Comparison of ENCODE assay signal across 8 cellular contexts in the genomic region with DNA sequence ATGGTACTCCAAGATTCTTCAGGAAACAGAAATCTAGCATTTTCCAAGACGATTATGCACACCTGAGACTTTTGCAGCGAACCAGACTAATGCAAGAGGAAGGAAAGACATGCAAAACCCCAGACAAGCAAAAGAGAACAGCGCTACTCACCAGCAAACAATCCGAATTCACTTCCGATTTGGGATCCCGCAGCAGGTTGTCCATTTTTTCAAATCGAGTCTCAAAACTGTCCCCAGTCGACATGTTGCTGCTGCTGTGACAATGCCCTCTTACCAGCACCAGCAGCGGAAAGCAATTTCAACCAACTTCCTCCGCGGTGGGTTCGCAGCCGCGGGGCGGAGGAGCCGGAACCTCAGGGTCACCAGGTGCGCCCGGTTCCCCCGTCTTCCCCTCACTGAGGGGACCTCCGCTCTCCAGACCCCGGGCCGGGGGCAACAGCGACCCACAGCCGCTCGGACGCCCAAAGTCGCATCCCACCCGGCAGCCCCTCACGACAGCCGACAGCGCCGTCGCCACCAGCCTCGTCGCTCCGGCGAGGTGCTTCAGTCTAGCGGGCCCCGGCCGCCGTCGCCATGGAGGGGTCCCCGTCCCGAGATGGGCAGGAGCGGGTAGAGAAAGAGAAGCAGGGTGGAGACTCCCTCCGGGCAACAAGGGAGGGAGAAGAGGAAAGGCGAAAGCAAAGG. TPM values are rescaled to one million over a fixed set of nuclear protein-coding genes. Genes with fewer than 3 reads are reported as not detected.
DNase-seq lines count a peak whose midpoint lies in the region; ATAC-seq, FAIRE-seq and TF ChIP-seq lines count a peak whose summit lies in the region.

No MANE protein-coding gene starts in this region.

- H3K36me3 ChIP-seq in HUES6 (ENCODE audit: control insufficient read depth, insufficient read depth, low read length): no peaks in the 10 kb centered on the region
- no peaks in the 10 kb centered on the region for H3K36me3 ChIP-seq in astrocyte (ENCODE audit: insufficient read depth, low read length)
- no peaks in the 10 kb centered on the region for H3K36me3 ChIP-seq in skeletal muscle tissue (ENCODE audit: control insufficient read depth in 3 of 3, insufficient read depth in 3 of 3, low read length in 3 of 3)

- H3K9me3 ChIP-seq in HUES6 (ENCODE audit: control insufficient read depth, insufficient read depth, low read depth, low read length) (no peaks in the 10 kb centered on the region), astrocyte (ENCODE audit: insufficient read depth, low read depth, low read length) (no peaks in the 10 kb centered on the region), skeletal muscle tissue (ENCODE audit: control insufficient read depth in 3 of 3, low read length in 3 of 3) (no peaks in the 10 kb centered on the region)

- BruUV-seq in Calu3 (replicated peaks; lab: Mats Ljungman, UMichigan): no TSS peak

- H3K4me1 ChIP-seq in HUES6 (ENCODE audit: control insufficient read depth, insufficient read depth, low read length) (peaks cover 9% of the 10 kb centered on the region), astrocyte (ENCODE audit: insufficient read depth, low read length) (peaks cover 10% of the 10 kb centered on the region), skeletal muscle tissue (ENCODE audit: control insufficient read depth in 3 of 3, insufficient read depth in 3 of 3, low read length in 3 of 3) (peaks cover 12 to 27% (median 13%) of the 10 kb centered on the region in 3 donors)

- H3K79me2 ChIP-seq in astrocyte (ENCODE audit: insufficient read depth, low read length): peaks cover 57% of the 10 kb centered on the region

- no peak overlapping the region for H3K4me3 Mint-ChIP-seq in Calu3 (ENCODE audit: low read depth, unreplicated experiment)
- H3K4me3 Mint-ChIP-seq in T-helper 2 cell treated with Interferon-gamma antibody and Interleukin-4, amounts not matched to agents 5 μg/mL and 100 μg/mL, for 36 hours: no peak overlapping the region
- no peak overlapping the region for H3K4me3 Mint-ChIP-seq in astrocyte (ENCODE audit: unreplicated experiment)

- TF ChIP-seq CTCF in Calu3 (IDR thresholded peaks at IDR 0.05; ENCODE audit: unreplicated experiment) (no peak), astrocyte (IDR thresholded peaks at IDR 0.05; ENCODE audit: insufficient read depth, low read depth, low read length) (no peak)

- FAIRE-seq in astrocyte (lab: Jason Lieb, UNC): no peak

- H3K4me2 ChIP-seq in astrocyte (ENCODE audit: low read length): peak overlapping the region; percentile 90

- H4K20me1 ChIP-seq in astrocyte (ENCODE audit: insufficient read depth, low read length): peaks cover 50% of the 10 kb centered on the region

- H3K27ac Mint-ChIP-seq in Calu3 (ENCODE audit: unreplicated experiment) (peak overlapping the region; percentile 95), astrocyte (ENCODE audit: unreplicated experiment) (peak overlapping the region; percentile 3)
- peak overlapping the region; percentile 91 for H3K27ac Mint-ChIP-seq in T-helper 2 cell treated with Interferon-gamma antibody and Interleukin-4, amounts not matched to agents 5 μg/mL and 100 μg/mL, for 36 hours

- ATAC-seq in GM21390 (IDR thresholded peaks at IDR 0.05; ENCODE audit: unreplicated experiment): peak; percentile 31

- H3K9me3 Mint-ChIP-seq in Calu3 (ENCODE audit: low read depth, unreplicated experiment) (no peaks in the 10 kb centered on the region), astrocyte (ENCODE audit: unreplicated experiment) (no peaks in the 10 kb centered on the region)
- no peaks in the 10 kb centered on the region for H3K9me3 Mint-ChIP-seq in T-helper 2 cell treated with Interferon-gamma antibody and Interleukin-4, amounts not matched to agents 5 μg/mL and 100 μg/mL, for 36 hours

- H3K36me3 Mint-ChIP-seq in Calu3 (ENCODE audit: insufficient read depth, unreplicated experiment) (peaks cover 24% of the 10 kb centered on the region), astrocyte (ENCODE audit: low read depth, unreplicated experiment) (no peaks in the 10 kb centered on the region)
- peaks cover 9% of the 10 kb centered on the region for H3K36me3 Mint-ChIP-seq in T-helper 2 cell treated with Interferon-gamma antibody and Interleukin-4, amounts not matched to agents 5 μg/mL and 100 μg/mL, for 36 hours (ENCODE audit: low read depth)

- DNase-seq in Calu3 (peak; percentile 37), astrocyte (ENCODE audit: low read depth) (peak; percentile 46), NCI-H1694 treated with DMSO at 0.1 percent for 48 hours (lab: John Stamatoyannopoulos, UW) (no peak)
- peak; percentile 58 for DNase-seq in T-helper 2 cell treated with Interferon-gamma antibody and Interleukin-4, amounts not matched to agents 5 μg/mL and 100 μg/mL, for 36 hours (ENCODE audit: low spot score)

- H2AFZ ChIP-seq in astrocyte (ENCODE audit: low read depth, low read length): peak overlapping the region; percentile 87

- no peaks in the 10 kb centered on the region for H3K27me3 Mint-ChIP-seq in Calu3 (ENCODE audit: unreplicated experiment)
- H3K27me3 Mint-ChIP-seq in T-helper 2 cell treated with Interferon-gamma antibody and Interleukin-4, amounts not matched to agents 5 μg/mL and 100 μg/mL, for 36 hours (ENCODE audit: low read depth): no peaks in the 10 kb centered on the region
- no peaks in the 10 kb centered on the region for H3K27me3 Mint-ChIP-seq in astrocyte (ENCODE audit: low read depth, unreplicated experiment)

- H3K27ac ChIP-seq in HUES6 (ENCODE audit: low read depth, low read length): peak overlapping the region; percentile 59
- H3K27ac ChIP-seq in astrocyte (ENCODE audit: low read depth, low read length): peak overlapping the region; percentile 94
- peak overlapping the region; percentile 97 for H3K27ac ChIP-seq in skeletal muscle tissue (ENCODE audit: low read depth, low read length)

- intact Hi-C loops in Calu3 (cut with micrococcal nuclease; ENCODE audit: unreplicated experiment): loop anchor here (2.0 to 5.0 kb wide), 6 partner anchors 24 to 139 kb away; no protein-coding TSS in a partner anchor

- CTCF ChIA-PET in Calu3 (lab: Charles Lee): interaction anchor here (0.6 to 0.9 kb wide), 2 partner anchors 93 to 783 kb away, joined by 3 read pairs; no protein-coding TSS in a partner anchor

- H3K27me3 ChIP-seq in HUES6 (ENCODE audit: control insufficient read depth, insufficient read depth, low read length) (peaks cover 12% of the 10 kb centered on the region; the same call in 1 of the 2 replicates), astrocyte (ENCODE audit: insufficient read depth, low read length) (no peaks in the 10 kb centered on the region), skeletal muscle tissue (ENCODE audit: control insufficient read depth in 3 of 3, insufficient read depth in 3 of 3, low read length in 3 of 3) (no peaks in the 10 kb centered on the region)

- peak overlapping the region; percentile 92 for H3K4me3 ChIP-seq in HUES6 (ENCODE audit: low read depth, low read length)
- peak overlapping the region; percentile 82 for H3K4me3 ChIP-seq in astrocyte (ENCODE audit: insufficient read depth, low read depth, low read length)
- peak overlapping the region; percentile 90 for H3K4me3 ChIP-seq in iPS-11a (ENCODE audit: low read depth, low read length)
- peak overlapping the region; percentile 94 to 99 (median 95) for H3K4me3 ChIP-seq in skeletal muscle tissue (ENCODE audit: low read length in 3 of 3)

- H3K9ac ChIP-seq in HUES6 (ENCODE audit: low read length): peak overlapping the region; percentile 94
- peak overlapping the region; percentile 98 for H3K9ac ChIP-seq in astrocyte (ENCODE audit: low read length)
- peak overlapping the region; percentile 90 to 98 (median 96) for H3K9ac ChIP-seq in skeletal muscle tissue (ENCODE audit: low read depth in 1 of 3, low read length in 3 of 3)

- peaks cover 15% of the 10 kb centered on the region for H3K4me1 Mint-ChIP-seq in Calu3 (ENCODE audit: low read depth, unreplicated experiment)
- H3K4me1 Mint-ChIP-seq in T-helper 2 cell treated with Interferon-gamma antibody and Interleukin-4, amounts not matched to agents 5 μg/mL and 100 μg/mL, for 36 hours (ENCODE audit: low read depth): peaks cover 24% of the 10 kb centered on the region
- peaks cover 10% of the 10 kb centered on the region for H3K4me1 Mint-ChIP-seq in astrocyte (ENCODE audit: low read depth, unreplicated experiment)

RNA-seq across cellular contexts. Expression of a gene that starts 0.8 kb away (rescaled TPM):
- 50.9 and 51.9 TPM in 2 replicates for total RNA-seq in Calu3 (2022)
- 57.0 and 57.8 TPM in 2 replicates for total RNA-seq in astrocyte
- 39.7 TPM for total RNA-seq in skeletal muscle tissue

Comparison
In these comparisons a context has a peak if more than half of its experiments do, and no peak if none do; other contexts are left out.
1. H3K27ac Mint-ChIP-seq: peak in every context shown above with its lines; median percentile 95 in Calu3; 91 in T-helper 2 cell treated with Interferon-gamma antibody and Interleukin-4, amounts not matched to agents 5 μg/mL and 100 μg/mL, for 36 hours; 3 in astrocyte.